26 cellular contexts compared by ENCODE assay signal in genomic region chr2:96616128-96616527, GRCh38. TPM values are rescaled to one million over a fixed set of nuclear protein-coding genes. Genes with fewer than 3 reads are reported as not detected.
DNase-seq lines count a peak whose midpoint lies in the region; ATAC-seq and TF ChIP-seq lines count a peak whose summit lies in the region.
"Had no signal": no experiment of that assay in that cellular context is flagged by ENCODE, and none has a peak within 500 bp of the region (broad histone marks: within the 10 kb centered on the region; RNA-seq: fewer than 3 reads in every experiment).

No MANE protein-coding gene starts in this region.

- peak overlapping the region; percentile 92 for H3K27ac Mint-ChIP-seq in activated T-cell treated with anti-CD3 and anti-CD28 coated beads, Interleukin-2, amount 50 U/mL, for 24 hours
- H3K27ac Mint-ChIP-seq: IgD-negative memory B cell, mesothelial cell of epicardium, nephron had no signal

- H3K36me3 Mint-ChIP-seq in activated T-cell treated with anti-CD3 and anti-CD28 coated beads, Interleukin-2, amount 50 U/mL, for 24 hours (ENCODE audit: low read depth): peaks cover 81% of the 10 kb centered on the region

- H3K4me1 ChIP-seq in psoas muscle: peaks cover 34% of the 10 kb centered on the region
- H3K4me1 ChIP-seq: breast epithelium, SJCRH30 had no signal

- H3K27me3 Mint-ChIP-seq in activated T-cell treated with anti-CD3 and anti-CD28 coated beads, Interleukin-2, amount 50 U/mL, for 24 hours: no peaks in the 10 kb centered on the region
- H3K27me3 Mint-ChIP-seq: dendritic cell treated with granulocyte-macrophage colony-stimulating factor and Interleukin-4, amounts not matched to agents 40 ng/mL and 50 ng/mL, for 4 days; IgD-negative memory B cell had no signal

- intact Hi-C loops in psoas muscle (cut with DNase I): no loop called here

- peaks cover 26% of the 10 kb centered on the region for H3K4me1 Mint-ChIP-seq in activated T-cell treated with anti-CD3 and anti-CD28 coated beads, Interleukin-2, amount 50 U/mL, for 24 hours (ENCODE audit: low read depth)
- H3K4me1 Mint-ChIP-seq: mesothelial cell of epicardium, nephron had no signal

- DNase-seq in activated T-cell treated with anti-CD3 and anti-CD28 coated beads, Interleukin-2, amount 50 U/mL, for 24 hours: no peak
- DNase-seq in activated T-cell treated with anti-CD3 and anti-CD28 coated beads for 4 hours (no peak), SK-N-MC (ENCODE audit: low read depth, low spot score) (no peak), coronary artery (ENCODE audit: low spot score) (no peak), psoas muscle (no peak), COLO829 (ENCODE audit: low spot score) (no peak), NCI-H69 (lab: John Stamatoyannopoulos, UW) (no peak), ACHN (no peak)
- DNase-seq: activated CD8-positive, alpha-beta memory T cell treated with anti-CD3 and anti-CD28 coated beads for 24 hours; adrenal gland; glutamatergic neuron; MG63; NCI-H1436; NCI-H510A treated with DMSO at 0.1 percent for 48 hours; NK-92 treated with Interleukin-12 subunit alpha and Interleukin-12 subunit beta, amount 100 ng/mL, for 24 hours; SJCRH30 had no signal

- H3K27ac ChIP-seq in SK-N-MC: peak overlapping the region; percentile 25; the same call in 1 of the 2 replicates
- peak overlapping the region; percentile 41 to 73 for H3K27ac ChIP-seq in coronary artery
- peak overlapping the region; percentile 79 for H3K27ac ChIP-seq in psoas muscle
- H3K27ac ChIP-seq: breast epithelium, C4-2B, SJCRH30 had no signal

- H3K9me3 Mint-ChIP-seq in activated T-cell treated with anti-CD3 and anti-CD28 coated beads, Interleukin-2, amount 50 U/mL, for 24 hours: no peaks in the 10 kb centered on the region
- H3K9me3 Mint-ChIP-seq: dendritic cell treated with granulocyte-macrophage colony-stimulating factor and Interleukin-4, amounts not matched to agents 40 ng/mL and 50 ng/mL, for 4 days; IgD-negative memory B cell; mesothelial cell of epicardium; nephron had no signal

- peaks cover 68% of the 10 kb centered on the region for H3K36me3 ChIP-seq in SK-N-MC (ENCODE audit: insufficient read depth, low read length)
- peaks cover 15 to 73% of the 10 kb centered on the region in 2 donors for H3K36me3 ChIP-seq in psoas muscle (ENCODE audit: insufficient read depth in 1 of 2, low read depth in 1 of 2)

- H3K27me3 ChIP-seq in psoas muscle (ENCODE audit: insufficient read depth in 3 of 3, low read length in 2 of 3): no peaks in the 10 kb centered on the region
- H3K27me3 ChIP-seq: adrenal gland, breast epithelium, MG63, SJCRH30 had no signal

- H3K4me3 Mint-ChIP-seq in activated T-cell treated with anti-CD3 and anti-CD28 coated beads, Interleukin-2, amount 50 U/mL, for 24 hours: no peak overlapping the region
- H3K4me3 Mint-ChIP-seq: dendritic cell treated with granulocyte-macrophage colony-stimulating factor and Interleukin-4, amounts not matched to agents 40 ng/mL and 50 ng/mL, for 4 days; IgD-negative memory B cell; mesothelial cell of epicardium; nephron had no signal

- in situ Hi-C loops in ACHN (cut with HindIII; ENCODE audit: low pct_ligation_motif_present, low pct_unique_long_range_greater_than_20kb, low sequenced_read_pairs): no loop called here

- H3K4me3 ChIP-seq in SK-N-MC (no peak overlapping the region), coronary artery (no peak overlapping the region), psoas muscle (no peak overlapping the region)
- H3K4me3 ChIP-seq: adrenal gland, breast epithelium, MG63, SJCRH30 had no signal

- peak in 2 of 4 donors; percentile 9 to 22 for ATAC-seq in psoas muscle
- ATAC-seq: Panc1 had no signal

- TF ChIP-seq CTCF in coronary artery (IDR thresholded peaks at IDR 0.05) (no peak), psoas muscle (IDR thresholded peaks at IDR 0.05) (no peak)

- H3K9me3 ChIP-seq in SK-N-MC (ENCODE audit: low read depth, low read length): no peaks in the 10 kb centered on the region
- no peaks in the 10 kb centered on the region for H3K9me3 ChIP-seq in psoas muscle
- H3K9me3 ChIP-seq: adrenal gland, breast epithelium, MG63, SJCRH30 had no signal

- 83 to 96% (median 96%) methylated on average over 1 of the region's 1 CpG for WGBS in psoas muscle, 3 donors

- H3K9ac ChIP-seq in SK-N-MC (ENCODE audit: insufficient read length): no peak overlapping the region

RNA-seq across cellular contexts. Expression of gene KANSL3, which starts 22.0 kb away (rescaled TPM):
- total RNA-seq in psoas muscle: 10 to 100 TPM; 49.2 to 55.3 (median 50.6) TPM
- 100 to 1,000 TPM in 1 of 3 donors, 10 to 100 TPM in 2; 25.9 to 101 (median 32.6) TPM for polyA plus RNA-seq in psoas muscle

RNA-seq across cellular contexts. Expression of gene FER1L5, which starts 26.4 kb away (rescaled TPM):
- total RNA-seq in psoas muscle: not detected
- under 1 TPM in 1 of 3 donors, not detected in 2; 0.01 TPM for polyA plus RNA-seq in psoas muscle
- total RNA-seq: G401; subcutaneous adipose tissue; T-helper 1 cell treated with Interleukin-12 subunit alpha and Interleukin-12 subunit beta and Interleukin-4 antibody, amounts not matched to agents 30 ng/mL and 1 ng/mL, for 36 hours had no signal
- polyA plus RNA-seq: IgD-negative memory B cell had no signal

Comparison
In these comparisons a context has a peak if more than half of its experiments do, and no peak if none do; other contexts are left out.
1. H3K27ac ChIP-seq: peak in every context shown above with its lines; median percentile 79 in psoas muscle; 57 in coronary artery; 25 in SK-N-MC.